In the genomic region with DNA sequence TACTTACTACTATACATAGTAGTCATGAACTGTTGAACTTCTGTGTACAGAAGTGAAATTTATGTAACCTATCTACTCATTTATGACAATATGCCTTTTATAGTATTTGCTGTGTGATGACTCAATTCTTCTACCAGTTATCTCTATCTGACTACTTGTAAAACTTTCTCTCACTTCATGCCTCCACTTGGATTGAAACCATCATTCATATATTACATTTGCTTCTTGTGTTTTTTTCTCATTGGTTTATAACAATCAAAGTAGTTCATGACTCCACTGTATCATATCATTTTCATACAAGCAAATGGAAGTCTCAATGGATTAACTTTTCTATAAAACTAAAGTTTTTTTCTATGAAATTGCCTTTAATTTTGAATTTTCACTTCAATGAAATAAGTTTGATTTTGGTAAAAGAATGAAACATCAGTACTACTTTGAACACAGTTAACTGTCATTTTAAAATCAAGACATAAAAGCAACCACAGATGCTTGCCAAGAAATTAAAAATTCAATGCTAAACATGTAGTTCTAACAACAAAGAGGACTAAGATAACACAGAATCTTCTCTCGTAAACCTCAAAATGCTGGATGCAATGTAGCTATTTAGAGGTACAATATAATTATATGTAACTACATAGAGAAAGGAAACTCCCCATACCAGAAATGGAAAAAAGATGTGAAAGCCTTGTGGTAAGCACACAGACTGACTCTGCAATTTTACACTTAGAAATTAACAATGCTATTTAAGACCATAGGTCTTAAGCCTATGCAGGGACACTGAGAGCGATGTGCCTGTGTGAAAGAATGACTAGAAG, we compare ENCODE assay signal across 1 cellular context.
TF ChIP-seq lines count a peak whose summit lies in the region.

No MANE protein-coding gene starts in this region.

TF ChIP-seq in GM12878, 131 proteins besides CTCF, POLR2A, EP300 and RAD21 (continued from another document and continues in another):
- TF ChIP-seq, protein P1, sequence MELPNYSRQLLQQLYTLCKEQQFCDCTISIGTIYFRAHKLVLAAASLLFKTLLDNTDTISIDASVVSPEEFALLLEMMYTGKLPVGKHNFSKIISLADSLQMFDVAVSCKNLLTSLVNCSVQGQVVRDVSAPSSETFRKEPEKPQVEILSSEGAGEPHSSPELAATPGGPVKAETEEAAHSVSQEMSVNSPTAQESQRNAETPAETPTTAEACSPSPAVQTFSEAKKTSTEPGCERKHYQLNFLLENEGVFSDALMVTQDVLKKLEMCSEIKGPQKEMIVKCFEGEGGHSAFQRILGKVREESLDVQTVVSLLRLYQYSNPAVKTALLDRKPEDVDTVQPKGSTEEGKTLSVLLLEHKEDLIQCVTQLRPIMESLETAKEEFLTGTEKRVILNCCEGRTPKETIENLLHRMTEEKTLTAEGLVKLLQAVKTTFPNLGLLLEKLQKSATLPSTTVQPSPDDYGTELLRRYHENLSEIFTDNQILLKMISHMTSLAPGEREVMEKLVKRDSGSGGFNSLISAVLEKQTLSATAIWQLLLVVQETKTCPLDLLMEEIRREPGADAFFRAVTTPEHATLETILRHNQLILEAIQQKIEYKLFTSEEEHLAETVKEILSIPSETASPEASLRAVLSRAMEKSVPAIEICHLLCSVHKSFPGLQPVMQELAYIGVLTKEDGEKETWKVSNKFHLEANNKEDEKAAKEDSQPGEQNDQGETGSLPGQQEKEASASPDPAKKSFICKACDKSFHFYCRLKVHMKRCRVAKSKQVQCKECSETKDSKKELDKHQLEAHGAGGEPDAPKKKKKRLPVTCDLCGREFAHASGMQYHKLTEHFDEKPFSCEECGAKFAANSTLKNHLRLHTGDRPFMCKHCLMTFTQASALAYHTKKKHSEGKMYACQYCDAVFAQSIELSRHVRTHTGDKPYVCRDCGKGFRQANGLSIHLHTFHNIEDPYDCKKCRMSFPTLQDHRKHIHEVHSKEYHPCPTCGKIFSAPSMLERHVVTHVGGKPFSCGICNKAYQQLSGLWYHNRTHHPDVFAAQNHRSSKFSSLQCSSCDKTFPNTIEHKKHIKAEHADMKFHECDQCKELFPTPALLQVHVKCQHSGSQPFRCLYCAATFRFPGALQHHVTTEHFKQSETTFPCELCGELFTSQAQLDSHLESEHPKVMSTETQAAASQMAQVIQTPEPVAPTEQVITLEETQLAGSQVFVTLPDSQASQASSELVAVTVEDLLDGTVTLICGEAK (IDR thresholded peaks at IDR 0.05; ENCODE audit: borderline replicate concordance) = 0 out of 2 replicates have a peak, but pooled peaks have one; percentile 34
- TF ChIP-seq, protein P2, sequence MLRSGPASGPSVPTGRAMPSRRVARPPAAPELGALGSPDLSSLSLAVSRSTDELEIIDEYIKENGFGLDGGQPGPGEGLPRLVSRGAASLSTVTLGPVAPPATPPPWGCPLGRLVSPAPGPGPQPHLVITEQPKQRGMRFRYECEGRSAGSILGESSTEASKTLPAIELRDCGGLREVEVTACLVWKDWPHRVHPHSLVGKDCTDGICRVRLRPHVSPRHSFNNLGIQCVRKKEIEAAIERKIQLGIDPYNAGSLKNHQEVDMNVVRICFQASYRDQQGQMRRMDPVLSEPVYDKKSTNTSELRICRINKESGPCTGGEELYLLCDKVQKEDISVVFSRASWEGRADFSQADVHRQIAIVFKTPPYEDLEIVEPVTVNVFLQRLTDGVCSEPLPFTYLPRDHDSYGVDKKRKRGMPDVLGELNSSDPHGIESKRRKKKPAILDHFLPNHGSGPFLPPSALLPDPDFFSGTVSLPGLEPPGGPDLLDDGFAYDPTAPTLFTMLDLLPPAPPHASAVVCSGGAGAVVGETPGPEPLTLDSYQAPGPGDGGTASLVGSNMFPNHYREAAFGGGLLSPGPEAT (IDR thresholded peaks at IDR 0.05; ENCODE audit: low read depth) = peak; percentile 90; the same call in 1 of the 2 replicates
- TF ChIP-seq SRF (IDR thresholded peaks at IDR 0.05; ENCODE audit: low read depth in 2 of 2, low read length in 2 of 2) (peak in 1 of 2 experiments; percentile 80; a peak in 1 of 4 replicates), CHD2 (IDR thresholded peaks at IDR 0.05; ENCODE audit: borderline replicate concordance, low read depth, low read length) (no peak), HDAC2 (IDR thresholded peaks at IDR 0.05) (no peak), SIX5 (IDR thresholded peaks at IDR 0.05; ENCODE audit: low read depth, low read length, severe bottlenecking) (no peak), GATAD2B (conservative IDR thresholded peaks at IDR 0.05; ENCODE audit: low read depth) (no peak; the same call in 1 of the 2 replicates), FOXM1 (IDR thresholded peaks at IDR 0.05; ENCODE audit: low read depth, low read length) (peak; percentile 96), CBFB (IDR thresholded peaks at IDR 0.05; ENCODE audit: low read depth) (peak; percentile 58), BRCA1 (IDR thresholded peaks at IDR 0.05; ENCODE audit: low read depth, low read length) (no peak), TBL1XR1 (IDR thresholded peaks at IDR 0.05; ENCODE audit: low read depth, low read length) (peak; percentile 99), ZNF274 (IDR thresholded peaks at IDR 0.05; ENCODE audit: insufficient read depth, insufficient read length) (no peak), ZNF384 (IDR thresholded peaks at IDR 0.05; ENCODE audit: borderline replicate concordance, low read depth, low read length) (no peak), RUNX3 (IDR thresholded peaks at IDR 0.05; ENCODE audit: low read length) (peak; percentile 96), GABPA (IDR thresholded peaks at IDR 0.05; ENCODE audit: low read depth) (peak; percentile 47; the same call in 1 of the 2 replicates), HDAC6 (IDR thresholded peaks at IDR 0.05; ENCODE audit: unreplicated experiment) (no peak), POLR2AphosphoS5 (IDR thresholded peaks at IDR 0.05; ENCODE audit: low read length) (0 out of 2 replicates have a peak, but pooled peaks have one; percentile 55), YBX1 (IDR thresholded peaks at IDR 0.05) (no peak), BACH1 (IDR thresholded peaks at IDR 0.05; ENCODE audit: borderline replicate concordance) (peak; percentile 98; the same call in 1 of the 2 replicates), SPI1 (IDR thresholded peaks at IDR 0.05; ENCODE audit: borderline replicate concordance, insufficient read depth, low read depth, low read length) (no peak), STAT3 (IDR thresholded peaks at IDR 0.05; ENCODE audit: low read depth, low read length) (0 out of 2 replicates have a peak, but pooled peaks have one; percentile 92), NR2C1 (IDR thresholded peaks at IDR 0.05) (no peak), ZSCAN29 (IDR thresholded peaks at IDR 0.05) (no peak), FOXK2 (IDR thresholded peaks at IDR 0.05) (no peak), MXI1 (IDR thresholded peaks at IDR 0.05; ENCODE audit: low read depth, low read length) (no peak), RFX5 (IDR thresholded peaks at IDR 0.05; ENCODE audit: low read depth, low read length) (no peak), ZNF24 (IDR thresholded peaks at IDR 0.05) (peak; percentile 83), HCFC1 (IDR thresholded peaks at IDR 0.05; ENCODE audit: low read length) (no peak), WRNIP1 (IDR thresholded peaks at IDR 0.05; ENCODE audit: borderline replicate concordance, low read depth, low read length) (no peak), BHLHE40 (IDR thresholded peaks at IDR 0.05; ENCODE audit: borderline replicate concordance in 1 of 2, low read depth in 2 of 2, low read length in 1 of 2) (peak; percentile 56 to 67; a peak in 3 of 4 replicates), SUZ12 (IDR thresholded peaks at IDR 0.05; ENCODE audit: unreplicated experiment) (no peak), CHD1 (IDR thresholded peaks at IDR 0.05; ENCODE audit: low read depth, low read length) (no peak), IKZF2 (IDR thresholded peaks at IDR 0.05) (peak; percentile 58 to 70; a peak in 2 of 4 replicates), TAF1 (IDR thresholded peaks at IDR 0.05; ENCODE audit: borderline replicate concordance, low read depth, low read length) (no peak), TCF3 (IDR thresholded peaks at IDR 0.05; ENCODE audit: borderline replicate concordance, insufficient read depth, low read depth, low read length) (no peak), EZH2 (IDR thresholded peaks at IDR 0.05; ENCODE audit: borderline replicate concordance, control insufficient read depth, low read depth, low read length) (no peak), NFIC (IDR thresholded peaks at IDR 0.05; ENCODE audit: low read depth, low read length) (peak; percentile 97), BCL11A (IDR thresholded peaks at IDR 0.05; ENCODE audit: low read depth, low read length) (peak; percentile 77; the same call in 1 of the 2 replicates), KLF5 (IDR thresholded peaks at IDR 0.05; ENCODE audit: partially characterized antibody) (no peak), JUNB (IDR thresholded peaks at IDR 0.05) (peak; percentile 99), SUPT20H (IDR thresholded peaks at IDR 0.05; ENCODE audit: borderline replicate concordance, control insufficient read depth, low read depth, low read length) (no peak), ETV6 (conservative IDR thresholded peaks at IDR 0.05 in 1 of 2, IDR thresholded peaks at IDR 0.05 in 1 of 2; ENCODE audit: borderline replicate concordance in 1 of 2, low read depth in 1 of 2) (0 out of 4 replicates have a peak, but pooled peaks of 1 of the 2 experiments have one; percentile 35), MYB (IDR thresholded peaks at IDR 0.05; ENCODE audit: borderline replicate concordance, low read depth, low read length) (no peak), IRF4 (IDR thresholded peaks at IDR 0.05; ENCODE audit: low read depth, low read length) (peak; percentile 79; the same call in 1 of the 2 replicates), PAX5 (IDR thresholded peaks at IDR 0.05; ENCODE audit: borderline replicate concordance, low read depth, low read length) (0 out of 2 replicates have a peak, but pooled peaks have one; percentile 17), SIN3A (IDR thresholded peaks at IDR 0.05; ENCODE audit: low read depth, low read length) (no peak)
- TF ChIP-seq, protein P3, sequence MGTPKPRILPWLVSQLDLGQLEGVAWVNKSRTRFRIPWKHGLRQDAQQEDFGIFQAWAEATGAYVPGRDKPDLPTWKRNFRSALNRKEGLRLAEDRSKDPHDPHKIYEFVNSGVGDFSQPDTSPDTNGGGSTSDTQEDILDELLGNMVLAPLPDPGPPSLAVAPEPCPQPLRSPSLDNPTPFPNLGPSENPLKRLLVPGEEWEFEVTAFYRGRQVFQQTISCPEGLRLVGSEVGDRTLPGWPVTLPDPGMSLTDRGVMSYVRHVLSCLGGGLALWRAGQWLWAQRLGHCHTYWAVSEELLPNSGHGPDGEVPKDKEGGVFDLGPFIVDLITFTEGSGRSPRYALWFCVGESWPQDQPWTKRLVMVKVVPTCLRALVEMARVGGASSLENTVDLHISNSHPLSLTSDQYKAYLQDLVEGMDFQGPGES (IDR thresholded peaks at IDR 0.05) = no peak
- TF ChIP-seq, protein P4, sequence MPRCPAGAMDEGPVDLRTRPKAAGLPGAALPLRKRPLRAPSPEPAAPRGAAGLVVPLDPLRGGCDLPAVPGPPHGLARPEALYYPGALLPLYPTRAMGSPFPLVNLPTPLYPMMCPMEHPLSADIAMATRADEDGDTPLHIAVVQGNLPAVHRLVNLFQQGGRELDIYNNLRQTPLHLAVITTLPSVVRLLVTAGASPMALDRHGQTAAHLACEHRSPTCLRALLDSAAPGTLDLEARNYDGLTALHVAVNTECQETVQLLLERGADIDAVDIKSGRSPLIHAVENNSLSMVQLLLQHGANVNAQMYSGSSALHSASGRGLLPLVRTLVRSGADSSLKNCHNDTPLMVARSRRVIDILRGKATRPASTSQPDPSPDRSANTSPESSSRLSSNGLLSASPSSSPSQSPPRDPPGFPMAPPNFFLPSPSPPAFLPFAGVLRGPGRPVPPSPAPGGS (IDR thresholded peaks at IDR 0.05; ENCODE audit: borderline replicate concordance, insufficient read depth, low read depth, low read length, poor library complexity, severe bottlenecking) = peak; percentile 86
- TF ChIP-seq, protein P5, sequence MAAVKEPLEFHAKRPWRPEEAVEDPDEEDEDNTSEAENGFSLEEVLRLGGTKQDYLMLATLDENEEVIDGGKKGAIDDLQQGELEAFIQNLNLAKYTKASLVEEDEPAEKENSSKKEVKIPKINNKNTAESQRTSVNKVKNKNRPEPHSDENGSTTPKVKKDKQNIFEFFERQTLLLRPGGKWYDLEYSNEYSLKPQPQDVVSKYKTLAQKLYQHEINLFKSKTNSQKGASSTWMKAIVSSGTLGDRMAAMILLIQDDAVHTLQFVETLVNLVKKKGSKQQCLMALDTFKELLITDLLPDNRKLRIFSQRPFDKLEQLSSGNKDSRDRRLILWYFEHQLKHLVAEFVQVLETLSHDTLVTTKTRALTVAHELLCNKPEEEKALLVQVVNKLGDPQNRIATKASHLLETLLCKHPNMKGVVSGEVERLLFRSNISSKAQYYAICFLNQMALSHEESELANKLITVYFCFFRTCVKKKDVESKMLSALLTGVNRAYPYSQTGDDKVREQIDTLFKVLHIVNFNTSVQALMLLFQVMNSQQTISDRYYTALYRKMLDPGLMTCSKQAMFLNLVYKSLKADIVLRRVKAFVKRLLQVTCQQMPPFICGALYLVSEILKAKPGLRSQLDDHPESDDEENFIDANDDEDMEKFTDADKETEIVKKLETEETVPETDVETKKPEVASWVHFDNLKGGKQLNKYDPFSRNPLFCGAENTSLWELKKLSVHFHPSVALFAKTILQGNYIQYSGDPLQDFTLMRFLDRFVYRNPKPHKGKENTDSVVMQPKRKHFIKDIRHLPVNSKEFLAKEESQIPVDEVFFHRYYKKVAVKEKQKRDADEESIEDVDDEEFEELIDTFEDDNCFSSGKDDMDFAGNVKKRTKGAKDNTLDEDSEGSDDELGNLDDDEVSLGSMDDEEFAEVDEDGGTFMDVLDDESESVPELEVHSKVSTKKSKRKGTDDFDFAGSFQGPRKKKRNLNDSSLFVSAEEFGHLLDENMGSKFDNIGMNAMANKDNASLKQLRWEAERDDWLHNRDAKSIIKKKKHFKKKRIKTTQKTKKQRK (IDR thresholded peaks at IDR 0.05; ENCODE audit: low read depth, low read length) = no peak
- TF ChIP-seq, protein P6, sequence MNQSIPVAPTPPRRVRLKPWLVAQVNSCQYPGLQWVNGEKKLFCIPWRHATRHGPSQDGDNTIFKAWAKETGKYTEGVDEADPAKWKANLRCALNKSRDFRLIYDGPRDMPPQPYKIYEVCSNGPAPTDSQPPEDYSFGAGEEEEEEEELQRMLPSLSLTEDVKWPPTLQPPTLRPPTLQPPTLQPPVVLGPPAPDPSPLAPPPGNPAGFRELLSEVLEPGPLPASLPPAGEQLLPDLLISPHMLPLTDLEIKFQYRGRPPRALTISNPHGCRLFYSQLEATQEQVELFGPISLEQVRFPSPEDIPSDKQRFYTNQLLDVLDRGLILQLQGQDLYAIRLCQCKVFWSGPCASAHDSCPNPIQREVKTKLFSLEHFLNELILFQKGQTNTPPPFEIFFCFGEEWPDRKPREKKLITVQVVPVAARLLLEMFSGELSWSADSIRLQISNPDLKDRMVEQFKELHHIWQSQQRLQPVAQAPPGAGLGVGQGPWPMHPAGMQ (IDR thresholded peaks at IDR 0.05; ENCODE audit: borderline replicate concordance) = no peak
- TF ChIP-seq, protein P7, sequence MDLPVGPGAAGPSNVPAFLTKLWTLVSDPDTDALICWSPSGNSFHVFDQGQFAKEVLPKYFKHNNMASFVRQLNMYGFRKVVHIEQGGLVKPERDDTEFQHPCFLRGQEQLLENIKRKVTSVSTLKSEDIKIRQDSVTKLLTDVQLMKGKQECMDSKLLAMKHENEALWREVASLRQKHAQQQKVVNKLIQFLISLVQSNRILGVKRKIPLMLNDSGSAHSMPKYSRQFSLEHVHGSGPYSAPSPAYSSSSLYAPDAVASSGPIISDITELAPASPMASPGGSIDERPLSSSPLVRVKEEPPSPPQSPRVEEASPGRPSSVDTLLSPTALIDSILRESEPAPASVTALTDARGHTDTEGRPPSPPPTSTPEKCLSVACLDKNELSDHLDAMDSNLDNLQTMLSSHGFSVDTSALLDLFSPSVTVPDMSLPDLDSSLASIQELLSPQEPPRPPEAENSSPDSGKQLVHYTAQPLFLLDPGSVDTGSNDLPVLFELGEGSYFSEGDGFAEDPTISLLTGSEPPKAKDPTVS (IDR thresholded peaks at IDR 0.05; ENCODE audit: low read depth, low read length) = no peak
